Comparison of ENCODE assay signal across 28 cellular contexts in genomic region chr4:57491388-57491787, GRCh38.
"Had no signal": no experiment of that assay in that cellular context is flagged by ENCODE, and none has a peak within 500 bp of the region (broad histone marks: within the 10 kb centered on the region; RNA-seq: fewer than 3 reads in every experiment).

No MANE protein-coding gene starts in this region.

- H3K4me3 ChIP-seq: adrenal gland, body of pancreas, cardiac muscle cell, coronary artery, dorsolateral prefrontal cortex, esophagus squamous epithelium, gastroesophageal sphincter had no signal

- DNase-seq: activated CD4-positive, alpha-beta memory T cell treated with anti-CD3 and anti-CD28 coated beads for 36 hours; activated CD4-positive, alpha-beta T cell treated with anti-CD3 and anti-CD28 coated beads for 36 hours; activated CD4-positive, alpha-beta T cell treated with anti-CD3 and anti-CD28 coated beads, Interleukin-2, amount 10 ng/mL, durations not matched to agents 24 days and 14 days; activated CD4-positive, CD25-positive, alpha-beta regulatory T cell; activated CD4-positive, CD25-positive, alpha-beta regulatory T cell treated with anti-CD3 and anti-CD28 coated beads, Interleukin-2, amount 50 U/mL, for 72 hours; activated CD8-positive, alpha-beta memory T cell treated with anti-CD3 and anti-CD28 coated beads, Interleukin-2, amount 10 ng/mL, durations not matched to agents 7 days and 5 days; activated CD8-positive, alpha-beta memory T cell treated with anti-CD3 and anti-CD28 coated beads, Interleukin-2, amount 50 U/mL, for 4 hours; activated CD8-positive, alpha-beta T cell treated with anti-CD3 and anti-CD28 coated beads, Interleukin-2, amount 10 ng/mL, durations not matched to agents 7 days and 5 days; activated effector memory CD4-positive, alpha-beta T cell treated with anti-CD3 and anti-CD28 coated beads, Interleukin-2, amount 50 U/mL, for 16 hours; activated naive CD4-positive, alpha-beta T cell treated with anti-CD3 and anti-CD28 coated beads for 36 hours; activated naive CD8-positive, alpha-beta T cell treated with anti-CD3 and anti-CD28 coated beads for 36 hours; activated naive CD8-positive, alpha-beta T cell treated with anti-CD3 and anti-CD28 coated beads, Interleukin-2, amount 50 U/mL, for 24 hours; activated T-cell treated with anti-CD3 and anti-CD28 coated beads, Interleukin-2, amount 50 U/mL, for 1 hour; activated T-cell treated with anti-CD3 and anti-CD28 coated beads, Interleukin-2, amount 50 U/mL, for 48 hours; adrenal gland; amygdala; aorta; body of pancreas; dorsolateral prefrontal cortex; effector memory CD4-positive, alpha-beta T cell; erythroblast; esophagus squamous epithelium; foreskin melanocyte; T-helper 1 cell; T-helper 17 cell had no signal

- H3K36me3 ChIP-seq: adrenal gland, cardiac muscle cell, esophagus squamous epithelium, gastroesophageal sphincter had no signal

- H3K4me1 ChIP-seq: adrenal gland, body of pancreas had no signal

- H3K27ac ChIP-seq: adrenal gland, body of pancreas, cardiac muscle cell, coronary artery, dorsolateral prefrontal cortex had no signal

- ATAC-seq: activated CD4-positive, alpha-beta T cell treated with anti-CD3 and anti-CD28 coated beads for 36 hours; activated CD8-positive, alpha-beta memory T cell treated with anti-CD3 and anti-CD28 coated beads, Interleukin-2, amount 10 ng/mL, durations not matched to agents 7 days and 5 days; activated CD8-positive, alpha-beta T cell treated with anti-CD3 and anti-CD28 coated beads, Interleukin-2, amount 10 ng/mL, durations not matched to agents 7 days and 5 days; activated naive CD8-positive, alpha-beta T cell treated with anti-CD3 and anti-CD28 coated beads, Interleukin-2, amount 50 U/mL, for 24 hours; body of pancreas; T-helper 17 cell had no signal

- H3K9me3 ChIP-seq: adrenal gland, body of pancreas, esophagus squamous epithelium, gastroesophageal sphincter had no signal

- H3K27me3 ChIP-seq: adrenal gland, body of pancreas, cardiac muscle cell, dorsolateral prefrontal cortex, esophagus squamous epithelium, gastroesophageal sphincter had no signal
